2 cellular contexts compared by ENCODE assay signal in genomic region chr1:43229831-43230780, GRCh38.
TF ChIP-seq lines count a peak whose summit lies in the region.

No MANE protein-coding gene starts in this region.

TF ChIP-seq in GM23338, 12 proteins besides CTCF, POLR2A, EP300 and RAD21:
- TF ChIP-seq ZNF114 (CRISPR knock-in tag; IDR thresholded peaks at IDR 0.05), result no peak
- no peak for TF ChIP-seq ZNF331 (CRISPR knock-in tag; IDR thresholded peaks at IDR 0.05; ENCODE audit: low read depth)
- no peak for TF ChIP-seq NANOG (IDR thresholded peaks at IDR 0.05; ENCODE audit: borderline replicate concordance)
- no peak for TF ChIP-seq ETS1 (IDR thresholded peaks at IDR 0.05)
- TF ChIP-seq EZH2phosphoT487 (IDR thresholded peaks at IDR 0.05; ENCODE audit: unreplicated experiment), result no peak
- TF ChIP-seq EZH2 (IDR thresholded peaks at IDR 0.05; ENCODE audit: low read depth, unreplicated experiment), result no peak
- TF ChIP-seq JUNB (IDR thresholded peaks at IDR 0.05; ENCODE audit: unreplicated experiment), result no peak
- TF ChIP-seq REST (IDR thresholded peaks at IDR 0.05; ENCODE audit: unreplicated experiment), result no peak
- no peak for TF ChIP-seq ZNF462 (CRISPR knock-in tag; IDR thresholded peaks at IDR 0.05)
- no peak for TF ChIP-seq POLR2AphosphoS5 (IDR thresholded peaks at IDR 0.05; ENCODE audit: low read depth)
- no peak for TF ChIP-seq STAT1 (IDR thresholded peaks at IDR 0.05; ENCODE audit: unreplicated experiment)
- no peak for TF ChIP-seq CREB1 (CRISPR knock-in tag; IDR thresholded peaks at IDR 0.05; ENCODE audit: low read depth)

TF ChIP-seq in WTC11, 78 proteins besides CTCF, POLR2A, EP300 and RAD21:
- no peak for TF ChIP-seq HMGA2 (CRISPR knock-in tag; IDR thresholded peaks at IDR 0.05)
- TF ChIP-seq AR (CRISPR knock-in tag; IDR thresholded peaks at IDR 0.05), result no peak
- no peak for TF ChIP-seq TEAD4 (CRISPR knock-in tag; IDR thresholded peaks at IDR 0.05)
- TF ChIP-seq AFF4 (CRISPR knock-in tag; IDR thresholded peaks at IDR 0.05; ENCODE audit: borderline replicate concordance), result no peak
- TF ChIP-seq E2F1 (CRISPR knock-in tag; IDR thresholded peaks at IDR 0.05), result no peak
- TF ChIP-seq CREB1 (CRISPR knock-in tag; IDR thresholded peaks at IDR 0.05), result no peak
- no peak for TF ChIP-seq SP1 (CRISPR knock-in tag; conservative IDR thresholded peaks at IDR 0.05)
- no peak for TF ChIP-seq NR3C1 (CRISPR knock-in tag; conservative IDR thresholded peaks at IDR 0.05; ENCODE audit: low read depth)
- no peak for TF ChIP-seq SMAD3 (CRISPR knock-in tag; IDR thresholded peaks at IDR 0.05; ENCODE audit: borderline replicate concordance)
- no peak for TF ChIP-seq PRRX2 (CRISPR knock-in tag; IDR thresholded peaks at IDR 0.05)
- no peak for TF ChIP-seq ZNF512 (CRISPR knock-in tag; IDR thresholded peaks at IDR 0.05; ENCODE audit: borderline replicate concordance)
- TF ChIP-seq ZNF416 (CRISPR knock-in tag; IDR thresholded peaks at IDR 0.05), result no peak
- TF ChIP-seq ELF4 (CRISPR knock-in tag; IDR thresholded peaks at IDR 0.05; ENCODE audit: low read depth), result no peak
- TF ChIP-seq MLX (CRISPR knock-in tag; IDR thresholded peaks at IDR 0.05), result no peak
- TF ChIP-seq ZNF138 (CRISPR knock-in tag; conservative IDR thresholded peaks at IDR 0.05), result no peak
- no peak for TF ChIP-seq ESRRA (CRISPR knock-in tag; IDR thresholded peaks at IDR 0.05; ENCODE audit: borderline replicate concordance)
- no peak for TF ChIP-seq ATF2 (CRISPR knock-in tag; IDR thresholded peaks at IDR 0.05; ENCODE audit: borderline replicate concordance, low read depth)
- TF ChIP-seq ZNF317 (CRISPR knock-in tag; IDR thresholded peaks at IDR 0.05; ENCODE audit: borderline replicate concordance, low read depth), result no peak
- no peak for TF ChIP-seq MXD4 (CRISPR knock-in tag; IDR thresholded peaks at IDR 0.05; ENCODE audit: borderline replicate concordance)
- no peak for TF ChIP-seq FOXP4 (CRISPR knock-in tag; IDR thresholded peaks at IDR 0.05)
